In genomic region chr11:12496181-12497025, GRCh38 we compare ENCODE assay signal across 12 cellular contexts.
A peak's percentile ranks its signal among the peaks of the same experiment; 100 is the strongest.
DNase-seq lines count a peak whose midpoint lies in the region; ATAC-seq and TF ChIP-seq lines count a peak whose summit lies in the region.
"Had no signal": no experiment of that assay in that cellular context is flagged by ENCODE, and none has a peak within 500 bp of the region (broad histone marks: within the 10 kb centered on the region; RNA-seq: fewer than 3 reads in every experiment).

No MANE protein-coding gene starts in this region.

- H3K9ac ChIP-seq in neural progenitor cell (no peak overlapping the region), mammary epithelial cell (ENCODE audit: insufficient read depth, low read length) (no peak overlapping the region)

- H3K4me3 ChIP-seq in neural progenitor cell (no peak overlapping the region), mammary epithelial cell (replicated peaks in 1 of 3; ENCODE audit: insufficient read depth in 1 of 3, low read depth in 2 of 3, low read length in 3 of 3) (no peak overlapping the region)
- H3K4me3 ChIP-seq: Peyer's patch had no signal

- H3K27me3 Mint-ChIP-seq in chondrocyte (ENCODE audit: low read depth) (no peaks in the 10 kb centered on the region), neural progenitor cell (ENCODE audit: insufficient read depth, low read depth) (no peaks in the 10 kb centered on the region)

- H4K20me1 ChIP-seq in neural progenitor cell (ENCODE audit: low read depth), result no peaks in the 10 kb centered on the region
- no peaks in the 10 kb centered on the region for H4K20me1 ChIP-seq in mammary epithelial cell (ENCODE audit: insufficient read depth, low read length)

- H3K27ac ChIP-seq in neural progenitor cell, result no peak overlapping the region
- H3K27ac ChIP-seq in mammary epithelial cell (ENCODE audit: insufficient read depth, low read depth, low read length), result no peak overlapping the region
- H3K27ac ChIP-seq: Peyer's patch had no signal

- dilution Hi-C loops in mammary epithelial cell (cut with HindIII; ENCODE audit: low sequenced_read_pairs), result no loop called here

- BruUV-seq in mammary epithelial cell (replicated peaks; lab: Mats Ljungman, UMichigan), result no TSS peak

- H3K36me3 ChIP-seq in neural progenitor cell, result no peaks in the 10 kb centered on the region
- H3K36me3 ChIP-seq in mammary epithelial cell (ENCODE audit: insufficient read depth, low read length), result peaks cover 2% of the 10 kb centered on the region

- H3K9me3 Mint-ChIP-seq in chondrocyte (ENCODE audit: low read depth) (no peaks in the 10 kb centered on the region), neural progenitor cell (no peaks in the 10 kb centered on the region)
- H3K9me3 Mint-ChIP-seq: activated T-cell treated with anti-CD3 and anti-CD28 coated beads, Interleukin-2, amount 50 U/mL, for 24 hours had no signal

- H3F3A ChIP-seq in neural progenitor cell (ENCODE audit: low read depth), result no peaks in the 10 kb centered on the region

- H3K4me1 ChIP-seq in neural progenitor cell (peaks cover 15% of the 10 kb centered on the region), mammary epithelial cell (ENCODE audit: insufficient read depth, low read length) (no peaks in the 10 kb centered on the region)
- H3K4me1 ChIP-seq: Peyer's patch had no signal

- peak overlapping the region; percentile 21 for H3K4me2 ChIP-seq in neural progenitor cell
- H3K4me2 ChIP-seq in mammary epithelial cell (ENCODE audit: insufficient read depth, low read depth, low read length), result no peak overlapping the region

- no peak for TF ChIP-seq RAD21 in Ishikawa (IDR thresholded peaks at IDR 0.05; ENCODE audit: low read depth)

- DNase-seq in DMS79 (lab: John Stamatoyannopoulos, UW) (peak; percentile 39), chondrocyte (ENCODE audit: low spot score) (no peak), neural progenitor cell (ENCODE audit: low spot score) (peak; percentile 43), mammary epithelial cell (no peak)
- DNase-seq in activated T-cell treated with anti-CD3 and anti-CD28 coated beads, Interleukin-2, amount 50 U/mL, for 48 hours, result no peak
- DNase-seq: activated T-cell treated with anti-CD3 and anti-CD28 coated beads, Interleukin-2, amount 50 U/mL, for 24 hours; anterior cingulate cortex; NCI-H2029; Peyer's patch had no signal

- no peak overlapping the region for H2AFZ ChIP-seq in neural progenitor cell (replicated peaks)
- H2AFZ ChIP-seq in mammary epithelial cell (ENCODE audit: low read depth, low read length), result no peak overlapping the region

- H3K27me3 ChIP-seq in neural progenitor cell (no peaks in the 10 kb centered on the region), mammary epithelial cell (ENCODE audit: insufficient read depth, low read length) (no peaks in the 10 kb centered on the region)
- H3K27me3 ChIP-seq: Peyer's patch had no signal

- H3K9me3 ChIP-seq in neural progenitor cell (ENCODE audit: low read depth), result no peaks in the 10 kb centered on the region
- no peaks in the 10 kb centered on the region for H3K9me3 ChIP-seq in mammary epithelial cell (replicated peaks; ENCODE audit: insufficient read depth, low read length)
- H3K9me3 ChIP-seq: Peyer's patch had no signal

- H3K79me2 ChIP-seq in neural progenitor cell (ENCODE audit: low read depth) (no peaks in the 10 kb centered on the region), mammary epithelial cell (ENCODE audit: insufficient read depth, low read length) (no peaks in the 10 kb centered on the region)

- no peak for TF ChIP-seq EP300 in Ishikawa (IDR thresholded peaks at IDR 0.05; ENCODE audit: borderline replicate concordance)

- H3K4me3 Mint-ChIP-seq in chondrocyte (ENCODE audit: unreplicated experiment) (no peak overlapping the region), neural progenitor cell (no peak overlapping the region)
- H3K4me3 Mint-ChIP-seq: activated T-cell treated with anti-CD3 and anti-CD28 coated beads, Interleukin-2, amount 50 U/mL, for 24 hours; nephron had no signal

- TF ChIP-seq CTCF in chondrocyte (IDR thresholded peaks at IDR 0.05), result peak; percentile 55
- TF ChIP-seq CTCF in neural progenitor cell (IDR thresholded peaks at IDR 0.05), result peak; percentile 42
- peak in 1 of 2 donors; percentile 26 for TF ChIP-seq CTCF in mammary epithelial cell (conservative IDR thresholded peaks at IDR 0.05 in 1 of 2, IDR thresholded peaks at IDR 0.05 in 1 of 2; ENCODE audit: extremely low read depth in 1 of 2, insufficient read depth in 1 of 2, low read depth in 1 of 2, low read length in 2 of 2)

- H3K27ac Mint-ChIP-seq in chondrocyte (ENCODE audit: unreplicated experiment), result no peak overlapping the region
- no peak overlapping the region for H3K27ac Mint-ChIP-seq in neural progenitor cell
- H3K27ac Mint-ChIP-seq: activated T-cell treated with anti-CD3 and anti-CD28 coated beads, Interleukin-2, amount 50 U/mL, for 24 hours; nephron had no signal

- peaks cover 18% of the 10 kb centered on the region for H3K36me3 Mint-ChIP-seq in chondrocyte (ENCODE audit: low read depth)
- H3K36me3 Mint-ChIP-seq in neural progenitor cell, result peaks cover 20% of the 10 kb centered on the region

- H3K4me1 Mint-ChIP-seq in chondrocyte (ENCODE audit: low read depth) (peaks cover 13% of the 10 kb centered on the region), neural progenitor cell (peaks cover 17% of the 10 kb centered on the region)

- intact Hi-C loops in mammary epithelial cell (cut with micrococcal nuclease), result no loop called here

- in situ Hi-C loops in mammary epithelial cell (cut with MboI; ENCODE audit: low sequenced_read_pairs in 2 of 2), result no loop called here

- WGBS in mammary epithelial cell (ENCODE audit: low coverage, missing lambda C conversion rate), result 86% methylated on average over 6 of the region's 6 CpGs

- ATAC-seq in HG02623 (IDR thresholded peaks at IDR 0.05; ENCODE audit: unreplicated experiment), result no peak

- CTCF ChIA-PET in mammary epithelial cell (lab: Charles Lee; ENCODE audit: low non-redundant PET), result no interaction called here

TF ChIP-seq in Ishikawa, 13 proteins besides CTCF, POLR2A, EP300 and RAD21:
- no peak for TF ChIP-seq CREB1 (IDR thresholded peaks at IDR 0.05; ENCODE audit: low read depth)
- peak; percentile 60 for TF ChIP-seq TEAD4 (IDR thresholded peaks at IDR 0.05)
- TF ChIP-seq TCF12 (IDR thresholded peaks at IDR 0.05; ENCODE audit: low read depth), result no peak
- TF ChIP-seq USF1 (IDR thresholded peaks at IDR 0.05), result no peak
- TF ChIP-seq ZBTB7A (IDR thresholded peaks at IDR 0.05; ENCODE audit: low read depth), result no peak
- no peak for TF ChIP-seq MAX (IDR thresholded peaks at IDR 0.05)
TF ChIP-seq in Ishikawa: peak in this region for 1.

Comparison
In these comparisons a context has a peak if more than half of its experiments do, and no peak if none do; other contexts are left out.
1. DNase-seq: peak in DMS79 (single experiment) and neural progenitor cell (single experiment); none in chondrocyte (single experiment), activated T-cell treated with anti-CD3 and anti-CD28 coated beads, Interleukin-2, amount 50 U/mL, for 48 hours (0 of 2) and mammary epithelial cell (single experiment).